In the genomic region with DNA sequence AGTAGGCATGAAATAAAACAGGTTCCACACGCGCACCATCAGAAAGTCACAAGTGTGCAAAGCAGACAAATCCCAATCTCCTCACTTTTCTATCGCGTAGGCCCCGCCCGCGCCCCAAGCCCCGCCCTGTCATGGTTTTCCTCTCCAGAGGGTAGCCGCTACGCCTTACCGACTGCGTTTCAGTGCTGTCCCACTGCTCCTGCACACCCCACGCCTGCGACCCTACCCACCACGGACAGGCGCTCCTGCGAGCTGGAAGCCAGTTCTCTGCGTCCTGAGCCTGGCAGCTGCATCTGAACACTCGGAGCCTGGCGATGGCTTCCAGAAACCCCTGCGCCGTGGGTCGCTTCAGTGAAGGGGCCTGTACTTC, we compare ENCODE assay signal across 8 cellular contexts. TPM values are rescaled to one million over a fixed set of nuclear protein-coding genes. Genes with fewer than 3 reads are reported as not detected.
DNase-seq lines count a peak whose midpoint lies in the region; ATAC-seq and TF ChIP-seq lines count a peak whose summit lies in the region.

No MANE protein-coding gene starts in this region.

- no peaks in the 10 kb centered on the region for H4K20me1 ChIP-seq in osteoblast (ENCODE audit: insufficient read depth, low read length)

- H3K9me3 ChIP-seq in osteoblast (ENCODE audit: low read depth, low read length) (peaks cover 12% of the 10 kb centered on the region), upper lobe of left lung (peaks cover 53 to 88% (median 82%) of the 10 kb centered on the region in 4 donors)

- H3K36me3 Mint-ChIP-seq in activated T-cell treated with anti-CD3 and anti-CD28 coated beads, Interleukin-2, amount 50 U/mL, for 4 hours (ENCODE audit: insufficient read depth): peaks cover 39% of the 10 kb centered on the region

- H3K27me3 ChIP-seq in H7 (ENCODE audit: control insufficient read depth, insufficient read depth, low read length): no peaks in the 10 kb centered on the region
- no peaks in the 10 kb centered on the region for H3K27me3 ChIP-seq in foreskin keratinocyte
- no peaks in the 10 kb centered on the region for H3K27me3 ChIP-seq in osteoblast (ENCODE audit: insufficient read depth, low read length)
- H3K27me3 ChIP-seq in upper lobe of left lung: no peaks in the 10 kb centered on the region

- peak; percentile 46 to 48 for ATAC-seq in activated T-cell treated with anti-CD3 and anti-CD28 coated beads, Interleukin-2, amount 50 U/mL, for 4 hours
- ATAC-seq in foreskin keratinocyte: peak; percentile 65
- ATAC-seq in upper lobe of left lung (ENCODE audit: low FRiP score in 2 of 2): peak; percentile 64 to 73

- DNase-seq in G401 (ENCODE audit: low spot score) (peak; percentile 64), H7 (peak; percentile 62), NCI-H146 (lab: John Stamatoyannopoulos, UW) (peak; percentile 63), foreskin keratinocyte (no peak), osteoblast (ENCODE audit: insufficient read length, low spot score, missing footprints) (peak; percentile 51), upper lobe of left lung (peak; percentile 45 to 92), NCI-H187 treated with DMSO at 0.1 percent for 48 hours (lab: John Stamatoyannopoulos, UW) (no peak)
- peak; percentile 18 for DNase-seq in activated T-cell treated with anti-CD3 and anti-CD28 coated beads, Interleukin-2, amount 50 U/mL, for 4 hours

- H3K27me3 Mint-ChIP-seq in activated T-cell treated with anti-CD3 and anti-CD28 coated beads, Interleukin-2, amount 50 U/mL, for 4 hours (ENCODE audit: low read depth): no peaks in the 10 kb centered on the region

- no peak for TF ChIP-seq EP300 in upper lobe of left lung (IDR thresholded peaks at IDR 0.05)

- peak overlapping the region; percentile 100 for H2AFZ ChIP-seq in osteoblast (ENCODE audit: low read length)

- no peak for TF ChIP-seq CTCF in foreskin keratinocyte (conservative IDR thresholded peaks at IDR 0.05)
- no peak for TF ChIP-seq CTCF in osteoblast (IDR thresholded peaks at IDR 0.05; ENCODE audit: extremely low read depth, low read depth, low read length)
- TF ChIP-seq CTCF in upper lobe of left lung (IDR thresholded peaks at IDR 0.05): no peak

- in situ Hi-C loops in G401 (cut with HindIII; ENCODE audit: low sequenced_read_pairs): no loop called here

- H3K9me3 Mint-ChIP-seq in activated T-cell treated with anti-CD3 and anti-CD28 coated beads, Interleukin-2, amount 50 U/mL, for 4 hours: peaks cover 39% of the 10 kb centered on the region

- H3K27ac ChIP-seq in foreskin keratinocyte (no peak overlapping the region), osteoblast (ENCODE audit: low read depth, low read length) (peak overlapping the region; percentile 65), upper lobe of left lung (peak overlapping the region; percentile 67 to 93 (median 83))

- H3K36me3 ChIP-seq in H7 (replicated peaks; ENCODE audit: control insufficient read depth, insufficient read depth, low read length): peaks cover 7% of the 10 kb centered on the region
- H3K36me3 ChIP-seq in osteoblast (ENCODE audit: insufficient read depth, low read length): peaks cover 24% of the 10 kb centered on the region
- H3K36me3 ChIP-seq in upper lobe of left lung: peaks cover 9 to 31% (median 23%) of the 10 kb centered on the region in 4 donors

- peak overlapping the region; percentile 90 for H3K4me2 ChIP-seq in osteoblast (ENCODE audit: insufficient read depth, low read length)

- peaks cover 14% of the 10 kb centered on the region for H3K4me1 Mint-ChIP-seq in activated T-cell treated with anti-CD3 and anti-CD28 coated beads, Interleukin-2, amount 50 U/mL, for 4 hours (ENCODE audit: low read depth)

- TF ChIP-seq POLR2A in upper lobe of left lung (IDR thresholded peaks at IDR 0.05): no peak

- H3K4me3 ChIP-seq in H7 (ENCODE audit: insufficient read depth, low read depth, low read length): peak overlapping the region; percentile 83
- peak overlapping the region; percentile 98 for H3K4me3 ChIP-seq in osteoblast (ENCODE audit: insufficient read depth, low read length)
- H3K4me3 ChIP-seq in upper lobe of left lung: peak overlapping the region; percentile 72 to 97 (median 78)

- peak overlapping the region; percentile 92 for H3K4me3 Mint-ChIP-seq in activated T-cell treated with anti-CD3 and anti-CD28 coated beads, Interleukin-2, amount 50 U/mL, for 4 hours

- H3K4me1 ChIP-seq in foreskin keratinocyte: no peaks in the 10 kb centered on the region
- H3K4me1 ChIP-seq in osteoblast (ENCODE audit: insufficient read depth, low read length): peaks cover 6% of the 10 kb centered on the region
- peaks cover 5 to 14% (median 7%) of the 10 kb centered on the region in 4 donors for H3K4me1 ChIP-seq in upper lobe of left lung

- WGBS in upper lobe of left lung, 2 donors: 0 to 3% methylated on average over 18 to 23 of the region's 23 CpGs

- peaks cover 11% of the 10 kb centered on the region for H3K79me2 ChIP-seq in osteoblast (ENCODE audit: insufficient read depth, low read length)

RNA-seq across cellular contexts. Expression of a gene that starts 0.4 kb away (rescaled TPM):
- 2.5 and 3.2 TPM in 2 replicates for total RNA-seq in G401 (2014; rRNA removed; shearing (Covaris generic))
- 1.4 and 1.9 TPM in 2 replicates for total RNA-seq in H7 (2014; rRNA removed; shearing (Covaris generic))
- total RNA-seq in activated T-cell treated with anti-CD3 and anti-CD28 coated beads, Interleukin-2, amount 50 U/mL, for 4 hours: 1 to 10 TPM; 1.4 to 1.8 (median 1.7) TPM
- total RNA-seq in foreskin keratinocyte: 2.9 and 3.1 TPM in 2 replicates
- polyA plus RNA-seq in foreskin keratinocyte: 1.8 and 2.0 TPM in 2 replicates
- total RNA-seq in osteoblast: 4.7 TPM in 2 replicates
- total RNA-seq in upper lobe of left lung: 1 to 10 TPM; 1.8 to 4.6 (median 3.3) TPM

RNA-seq across cellular contexts. Expression of a gene that starts 28.1 kb away (rescaled TPM):
- 3.1 and 4.5 TPM in 2 replicates for total RNA-seq in G401 (2014; rRNA removed; shearing (Covaris generic))
- 0.52 and 2.7 TPM in 2 replicates for total RNA-seq in H7 (2014; rRNA removed; shearing (Covaris generic))
- total RNA-seq in activated T-cell treated with anti-CD3 and anti-CD28 coated beads, Interleukin-2, amount 50 U/mL, for 4 hours: 1 to 10 TPM; 1.1 to 2.3 (median 1.4) TPM
- total RNA-seq in foreskin keratinocyte (8.1 and 8.6 TPM in 2 replicates), osteoblast (7.6 and 7.7 TPM in 2 replicates), upper lobe of left lung (10 to 100 TPM in 1 of 6 donors, 1 to 10 TPM in 5; 3.1 to 12.0 (median 6.2) TPM)
- 2.4 and 2.9 TPM in 2 replicates for polyA plus RNA-seq in foreskin keratinocyte

RNA-seq across cellular contexts. Expression of a gene that starts 28.2 kb away (rescaled TPM):
- 7.1 and 13.5 TPM in 2 replicates for total RNA-seq in G401 (2014; rRNA removed; shearing (Covaris generic))
- total RNA-seq in H7 (2014; rRNA removed; shearing (Covaris generic)): 9.9 and 11.0 TPM in 2 replicates
- 1 to 10 TPM; 6.3 to 7.1 (median 6.4) TPM for total RNA-seq in activated T-cell treated with anti-CD3 and anti-CD28 coated beads, Interleukin-2, amount 50 U/mL, for 4 hours
- total RNA-seq in foreskin keratinocyte (6.9 and 7.5 TPM in 2 replicates), osteoblast (7.2 and 8.5 TPM in 2 replicates), upper lobe of left lung (10 to 100 TPM in 2 of 6 donors, 1 to 10 TPM in 4; 4.0 to 11.5 (median 7.4) TPM)
- 5.1 and 5.3 TPM in 2 replicates for polyA plus RNA-seq in foreskin keratinocyte

RNA-seq across cellular contexts. Expression of a gene that starts 59.2 kb away (rescaled TPM):
- 1.2 and 1.5 TPM in 2 replicates for total RNA-seq in G401 (2014; rRNA removed; shearing (Covaris generic))
- not detected in 2 replicates for total RNA-seq in H7 (2014; rRNA removed; shearing (Covaris generic))
- under 1 TPM; 0.23 to 0.40 (median 0.33) TPM for total RNA-seq in activated T-cell treated with anti-CD3 and anti-CD28 coated beads, Interleukin-2, amount 50 U/mL, for 4 hours
- total RNA-seq in foreskin keratinocyte (1.0 and 1.4 TPM in 2 replicates), osteoblast (4.7 and 5.1 TPM in 2 replicates), upper lobe of left lung (1 to 10 TPM; 2.6 to 7.3 (median 4.4) TPM)
- 0.27 TPM in 2 replicates for polyA plus RNA-seq in foreskin keratinocyte

Comparison
In these comparisons a context has a peak if more than half of its experiments do, and no peak if none do; other contexts are left out.
1. DNase-seq: peak in G401 (single experiment), H7 (single experiment), NCI-H146 (single experiment), activated T-cell treated with anti-CD3 and anti-CD28 coated beads, Interleukin-2, amount 50 U/mL, for 4 hours (single experiment), osteoblast (single experiment) and upper lobe of left lung (2 of 2); none in foreskin keratinocyte (0 of 2) and NCI-H187 treated with DMSO at 0.1 percent for 48 hours (single experiment).
2. Peak in every context shown above with its lines, with median percentiles within 50 percentile points of each other: H3K4me3 ChIP-seq and ATAC-seq.